ENCODE assay signal across 8 cellular contexts in genomic region chr22:37802310-37803194, GRCh38. TPM values are rescaled to one million over a fixed set of nuclear protein-coding genes. Genes with fewer than 3 reads are reported as not detected.
DNase-seq lines count a peak whose midpoint lies in the region; ATAC-seq and TF ChIP-seq lines count a peak whose summit lies in the region.

No MANE protein-coding gene starts in this region.

- no peak overlapping the region for H2BK5ac ChIP-seq in mesendoderm (ENCODE audit: low read length)

- H3K9ac ChIP-seq in HUES48 (ENCODE audit: low read depth, low read length) (no peak overlapping the region), mesendoderm (ENCODE audit: low read length) (peak overlapping the region; percentile 76)

- peak overlapping the region; percentile 95 for H3K4me2 ChIP-seq in mesendoderm (ENCODE audit: low read length)

- H3K4me1 Mint-ChIP-seq in endothelial cell (ENCODE audit: unreplicated experiment) = peaks cover 25% of the 10 kb centered on the region

- peaks cover 47% of the 10 kb centered on the region for H3K27me3 ChIP-seq in HUES48 (ENCODE audit: control insufficient read depth, insufficient read depth, low read length)
- H3K27me3 ChIP-seq in mesendoderm (ENCODE audit: insufficient read depth, low read length, poor library complexity) = peaks cover 23% of the 10 kb centered on the region
- no peaks in the 10 kb centered on the region for H3K27me3 ChIP-seq in tibial nerve

- H4K5ac ChIP-seq in mesendoderm (ENCODE audit: low read length) = no peak overlapping the region

- H3K27ac Mint-ChIP-seq in endothelial cell (ENCODE audit: unreplicated experiment) = peak overlapping the region; percentile 41

- H3K4me3 ChIP-seq in HUES48 (ENCODE audit: low read depth, low read length) = peak overlapping the region; percentile 86
- peak overlapping the region; percentile 53 for H3K4me3 ChIP-seq in mesendoderm (ENCODE audit: low read length)
- peak overlapping the region; percentile 47 to 89 (median 60) for H3K4me3 ChIP-seq in tibial nerve

- H2BK15ac ChIP-seq in mesendoderm (replicated peaks; ENCODE audit: low read depth) = no peak overlapping the region

- H3K4me1 ChIP-seq in HUES48 (ENCODE audit: control insufficient read depth, insufficient read depth, low read length) (peaks cover 27% of the 10 kb centered on the region), mesendoderm (ENCODE audit: control insufficient read depth, low read depth, low read length) (peaks cover 9% of the 10 kb centered on the region), tibial nerve (peaks cover 0 to 49% (median 31%) of the 10 kb centered on the region in 4 donors)

- H3K27me3 Mint-ChIP-seq in endothelial cell (ENCODE audit: unreplicated experiment) = peaks cover 12% of the 10 kb centered on the region

- H3K36me3 ChIP-seq in HUES48 (ENCODE audit: control insufficient read depth, insufficient read depth, low read length) = no peaks in the 10 kb centered on the region
- H3K36me3 ChIP-seq in mesendoderm (ENCODE audit: control insufficient read depth, insufficient read depth, low read length) = no peaks in the 10 kb centered on the region
- no peaks in the 10 kb centered on the region for H3K36me3 ChIP-seq in tibial nerve

- peaks cover 4% of the 10 kb centered on the region for H3K36me3 Mint-ChIP-seq in endothelial cell (ENCODE audit: low read depth, unreplicated experiment)

- H3K79me2 ChIP-seq in mesendoderm (ENCODE audit: control insufficient read depth, insufficient read depth, low read length) = no peaks in the 10 kb centered on the region

- ATAC-seq in GM21786 (IDR thresholded peaks at IDR 0.05; ENCODE audit: unreplicated experiment) (no peak), GM21619 (IDR thresholded peaks at IDR 0.05; ENCODE audit: unreplicated experiment) (no peak)

- H4K8ac ChIP-seq in mesendoderm (ENCODE audit: low read depth, low read length) = no peak overlapping the region

- no peaks in the 10 kb centered on the region for H3K79me1 ChIP-seq in mesendoderm (ENCODE audit: low read length)

- WGBS in mesendoderm (ENCODE audit: extremely low coverage, insufficient coverage, low lambda C conversion rate) = no CpG with 5 or more reads among the region's 63 CpGs
- WGBS in tibial nerve, 2 donors = 2% methylated on average over 29 to 40 of the region's 63 CpGs

- H3K23ac ChIP-seq in mesendoderm (ENCODE audit: low read length) = no peak overlapping the region

- H3K9me3 Mint-ChIP-seq in endothelial cell (ENCODE audit: unreplicated experiment) = no peaks in the 10 kb centered on the region

- H3K4ac ChIP-seq in mesendoderm (ENCODE audit: low read depth, low read length) = no peak overlapping the region

- H3K18ac ChIP-seq in mesendoderm (ENCODE audit: low read length) = no peak overlapping the region

- H2AK5ac ChIP-seq in mesendoderm (ENCODE audit: low read length) = no peak overlapping the region

- peak overlapping the region; percentile 91 for H3K4me3 Mint-ChIP-seq in endothelial cell (ENCODE audit: unreplicated experiment)

- H3K9me3 ChIP-seq in HUES48 (ENCODE audit: control insufficient read depth, insufficient read depth, low read length) = no peaks in the 10 kb centered on the region
- no peaks in the 10 kb centered on the region for H3K9me3 ChIP-seq in tibial nerve

- H3K27ac ChIP-seq in HUES48 (ENCODE audit: low read depth, low read length) (no peak overlapping the region), mesendoderm (ENCODE audit: low read depth, low read length) (no peak overlapping the region), tibial nerve (peak overlapping the region in 3 of 4 donors; percentile 17 to 71 (median 51))

- no peak for TF ChIP-seq CTCF in endothelial cell (IDR thresholded peaks at IDR 0.05; ENCODE audit: unreplicated experiment)
- TF ChIP-seq CTCF in tibial nerve (IDR thresholded peaks at IDR 0.05) = no peak

- DNase-seq in COR-L47 (lab: John Stamatoyannopoulos, UW) (peak; percentile 69), SW480 (ENCODE audit: low spot score) (peak; percentile 66), endothelial cell (ENCODE audit: low spot score) (peak; percentile 63), mesendoderm (peak; percentile 75), tibial nerve (ENCODE audit: low spot score in 2 of 2) (peak in 1 of 2 donors; percentile 41)

- H3K56ac ChIP-seq in mesendoderm (ENCODE audit: low read length) = peak overlapping the region; percentile 85

- no peak overlapping the region for H2BK120ac ChIP-seq in mesendoderm (ENCODE audit: low read depth, low read length)

- TF ChIP-seq EP300 in tibial nerve (IDR thresholded peaks at IDR 0.05) = peak in 1 of 2 donors; percentile 48

- peak; percentile 28 for TF ChIP-seq POLR2A in tibial nerve (IDR thresholded peaks at IDR 0.05)

RNA-seq across cellular contexts. Expression of gene GCAT, which starts 5.2 kb away (rescaled TPM):
- total RNA-seq in endothelial cell (ENCODE audit: unreplicated experiment) = 4.1 TPM
- 6.8 TPM for polyA plus RNA-seq in mesendoderm (2013, experiment 1 of 2)
- 6.9 TPM for polyA plus RNA-seq in mesendoderm (2013, experiment 2 of 2)
- total RNA-seq in tibial nerve = 10 to 100 TPM; 10.3 to 39.8 (median 21.5) TPM

RNA-seq across cellular contexts. Expression of gene GALR3, which starts 20.6 kb away (rescaled TPM):
- total RNA-seq in endothelial cell (ENCODE audit: unreplicated experiment) (not detected), tibial nerve (not detected)
- polyA plus RNA-seq in mesendoderm (2013, experiment 1 of 2) = not detected
- polyA plus RNA-seq in mesendoderm (2013, experiment 2 of 2) = 0.03 TPM

RNA-seq across cellular contexts. Expression of gene ANKRD54, which starts 41.6 kb away (rescaled TPM):
- 14.4 TPM for total RNA-seq in endothelial cell (ENCODE audit: unreplicated experiment)
- 8.0 TPM for polyA plus RNA-seq in mesendoderm (2013, experiment 1 of 2)
- polyA plus RNA-seq in mesendoderm (2013, experiment 2 of 2) = 9.1 TPM
- 10 to 100 TPM; 51.6 to 76.1 (median 58.8) TPM for total RNA-seq in tibial nerve

RNA-seq across cellular contexts. Expression of gene EIF3L, which starts 46.7 kb away (rescaled TPM):
- total RNA-seq in endothelial cell (ENCODE audit: unreplicated experiment) (732 TPM), tibial nerve (100 to 1,000 TPM; 271 to 291 (median 274) TPM)
- 600 TPM for polyA plus RNA-seq in mesendoderm (2013, experiment 1 of 2)
- 594 TPM for polyA plus RNA-seq in mesendoderm (2013, experiment 2 of 2)

Comparison
In these comparisons a context has a peak if more than half of its experiments do, and no peak if none do; other contexts are left out.
1. H3K27ac ChIP-seq: peak in tibial nerve (3 of 4); none in HUES48 (single experiment) and mesendoderm (single experiment).
2. Peak in every context shown above with its lines, with median percentiles within 50 percentile points of each other: H3K4me3 ChIP-seq.